28 cellular contexts compared by ENCODE assay signal in genomic region chr3:135314227-135314626, GRCh38.
"Had no signal": no experiment of that assay in that cellular context is flagged by ENCODE, and none has a peak within 500 bp of the region (broad histone marks: within the 10 kb centered on the region; RNA-seq: fewer than 3 reads in every experiment).

No MANE protein-coding gene starts in this region.

- H3K4me1 ChIP-seq: foreskin keratinocyte, gastroesophageal sphincter, heart left ventricle, left lung, lower lobe of right lung had no signal

- H3K9me3 Mint-ChIP-seq: dendritic cell treated with granulocyte-macrophage colony-stimulating factor and Interleukin-4, amounts not matched to agents 40 ng/mL and 50 ng/mL, for 4 days; endodermal cell; mesothelial cell of epicardium had no signal

- H3K4me3 Mint-ChIP-seq: dendritic cell treated with granulocyte-macrophage colony-stimulating factor and Interleukin-4, amounts not matched to agents 40 ng/mL and 50 ng/mL, for 4 days; effector memory CD8-positive, alpha-beta T cell; endodermal cell; immature natural killer cell; mesothelial cell of epicardium; naive B cell had no signal

- H3K27me3 ChIP-seq: foreskin keratinocyte, gastroesophageal sphincter, heart left ventricle, hepatocyte, left lung had no signal

- H3K4me2 ChIP-seq: hepatocyte had no signal

- H3K36me3 ChIP-seq: gastroesophageal sphincter, heart left ventricle, left lung, lower lobe of right lung had no signal

- DNase-seq: effector CD8-positive, alpha-beta T cell; effector memory CD8-positive, alpha-beta T cell; endodermal cell; erythroblast; foreskin keratinocyte; heart left ventricle; hypothalamus; immature natural killer cell; islet precursor cell; kidney; kidney glomerular epithelial cell; left colon; left lung; left ventricle myocardium superior; lower lobe of right lung; mesenchymal stem cell; mucosa of descending colon; naive B cell had no signal

- H3K4me1 Mint-ChIP-seq: immature natural killer cell, mesothelial cell of epicardium, naive B cell had no signal

- H3K4me3 ChIP-seq: coronary artery, gastroesophageal sphincter, heart left ventricle, hepatocyte, left lung, lower lobe of right lung, mucosa of descending colon had no signal

- FAIRE-seq: colon, endometrium, frontal cortex, kidney had no signal

- H3K9me3 ChIP-seq: gastroesophageal sphincter, heart left ventricle, left lung, lower lobe of right lung, mucosa of descending colon had no signal

- H2AFZ ChIP-seq: hepatocyte had no signal

- H3K27ac ChIP-seq: coronary artery, epithelial cell of prostate, foreskin keratinocyte, gastroesophageal sphincter, heart left ventricle, hepatocyte, left lung, lower lobe of right lung had no signal

- H3K27ac Mint-ChIP-seq: dendritic cell treated with granulocyte-macrophage colony-stimulating factor and Interleukin-4, amounts not matched to agents 40 ng/mL and 50 ng/mL, for 4 days; effector memory CD8-positive, alpha-beta T cell; endodermal cell; immature natural killer cell; mesothelial cell of epicardium; naive B cell had no signal

- H3K79me2 ChIP-seq: hepatocyte had no signal

- H3K27me3 Mint-ChIP-seq: dendritic cell treated with granulocyte-macrophage colony-stimulating factor and Interleukin-4, amounts not matched to agents 40 ng/mL and 50 ng/mL, for 4 days; effector memory CD8-positive, alpha-beta T cell; naive B cell had no signal

- H3K36me3 Mint-ChIP-seq: immature natural killer cell, mesothelial cell of epicardium, naive B cell had no signal

- ATAC-seq: effector memory CD8-positive, alpha-beta T cell; esophagus mucosa; foreskin keratinocyte; gastroesophageal sphincter; heart left ventricle; left colon; left lung; left ventricle myocardium superior; lower lobe of right lung; mucosa of descending colon had no signal
